ENCODE assay signal across 15 cellular contexts in the genomic region with DNA sequence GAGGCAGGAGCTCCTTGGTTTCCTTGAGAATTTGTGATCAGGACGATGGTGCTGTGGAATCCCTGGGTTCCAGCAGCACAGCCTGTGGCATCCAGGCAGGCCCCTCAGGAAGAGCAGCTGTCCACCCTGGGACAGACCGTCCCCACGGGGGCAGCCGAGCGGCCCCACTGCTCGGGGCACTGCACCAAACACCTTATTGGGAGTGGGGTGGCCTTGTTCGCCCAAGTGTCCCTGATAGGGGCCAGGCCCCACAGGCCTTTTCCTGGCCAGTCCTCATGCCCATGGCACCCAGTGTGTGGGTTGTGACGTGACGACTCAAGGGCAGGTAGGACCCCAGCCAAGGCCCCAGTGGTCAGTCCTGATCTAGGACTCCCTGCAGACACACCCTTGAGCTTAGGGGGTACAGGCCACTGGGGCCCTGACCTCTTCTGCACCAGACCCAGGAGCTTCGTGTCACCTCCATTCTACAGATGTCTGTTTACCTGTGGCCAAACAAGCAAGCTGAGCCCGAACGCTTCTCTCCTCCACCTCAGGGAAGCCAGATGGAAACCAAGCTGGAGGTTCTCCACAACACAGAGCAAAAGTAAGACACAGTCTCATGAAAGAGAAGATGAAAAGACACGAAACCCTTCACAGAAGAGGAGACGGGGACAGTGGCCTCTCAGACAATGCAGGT. TPM values are rescaled to one million over a fixed set of nuclear protein-coding genes. Genes with fewer than 3 reads are reported as not detected.
A peak's percentile ranks its signal among the peaks of the same experiment; 100 is the strongest.
DNase-seq lines count a peak whose midpoint lies in the region; ATAC-seq and TF ChIP-seq lines count a peak whose summit lies in the region.
"Had no signal": no experiment of that assay in that cellular context is flagged by ENCODE, and none has a peak within 500 bp of the region (broad histone marks: within the 10 kb centered on the region; RNA-seq: fewer than 3 reads in every experiment).

No MANE protein-coding gene starts in this region.

- CTCF ChIA-PET in T-cell (lab: Charles Lee) (no interaction called here), MCF 10A (lab: Yijun Ruan, JAX) (no interaction called here)

- POLR2A ChIA-PET in T-cell (lab: Charles Lee) (no interaction called here), MCF 10A (lab: Yijun Ruan, JAX) (no interaction called here)

- H3K27me3 ChIP-seq in spleen (replicated peaks in 1 of 7) = no peaks in the 10 kb centered on the region
- H3K27me3 ChIP-seq: upper lobe of right lung had no signal

- H3K4me3 Mint-ChIP-seq in activated T-cell treated with anti-CD3 and anti-CD28 coated beads, Interleukin-2, amount 50 U/mL, for 24 hours = peak overlapping the region; percentile 63
- peak overlapping the region; percentile 71 to 78 (median 75) for H3K4me3 Mint-ChIP-seq in T-cell
- H3K4me3 Mint-ChIP-seq in dendritic cell treated with granulocyte-macrophage colony-stimulating factor and Interleukin-4, amounts not matched to agents 40 ng/mL and 50 ng/mL, for 4 days = no peak overlapping the region
- H3K4me3 Mint-ChIP-seq in MCF 10A (ENCODE audit: unreplicated experiment) = no peak overlapping the region

- peaks cover 25% of the 10 kb centered on the region for H3K36me3 Mint-ChIP-seq in activated T-cell treated with anti-CD3 and anti-CD28 coated beads, Interleukin-2, amount 50 U/mL, for 24 hours (ENCODE audit: low read depth)
- peaks cover 12% of the 10 kb centered on the region for H3K36me3 Mint-ChIP-seq in T-cell
- peaks cover 26% of the 10 kb centered on the region for H3K36me3 Mint-ChIP-seq in dendritic cell treated with granulocyte-macrophage colony-stimulating factor and Interleukin-4, amounts not matched to agents 40 ng/mL and 50 ng/mL, for 4 days (ENCODE audit: low read depth)
- H3K36me3 Mint-ChIP-seq in MCF 10A (ENCODE audit: insufficient read depth, unreplicated experiment) = peaks cover 14% of the 10 kb centered on the region

- DNase-seq in activated T-cell treated with anti-CD3 and anti-CD28 coated beads, Interleukin-2, amount 50 U/mL, for 24 hours = no peak
- DNase-seq in activated T-cell treated with anti-CD3 and anti-CD28 coated beads for 4 hours (no peak), T-cell (no peak), spleen (peak; percentile 76), MCF 10A (ENCODE audit: unreplicated experiment) (no peak), NCI-H82 treated with DMSO at 0.1 percent for 48 hours (lab: John Stamatoyannopoulos, UW; ENCODE audit: unreplicated experiment) (no peak)
- DNase-seq: DMS 273 treated with DMSO at 0.1 percent for 48 hours, mesendoderm, NCI-H1694, NCI-H524 treated with DMSO at 0.1 percent for 48 hours, T-helper 9 cell, upper lobe of right lung had no signal

- 90 to 95% (median 93%) methylated on average over 7 to 14 of the region's 14 CpGs for WGBS in spleen, 5 donors

- H3K4me1 Mint-ChIP-seq in activated T-cell treated with anti-CD3 and anti-CD28 coated beads, Interleukin-2, amount 50 U/mL, for 24 hours (ENCODE audit: low read depth) = peaks cover 48% of the 10 kb centered on the region
- H3K4me1 Mint-ChIP-seq in T-cell (peaks cover 39 to 46% (median 43%) of the 10 kb centered on the region in 3 donors), MCF 10A (ENCODE audit: insufficient read depth, unreplicated experiment) (peaks cover 17% of the 10 kb centered on the region)
- peaks cover 49% of the 10 kb centered on the region for H3K4me1 Mint-ChIP-seq in dendritic cell treated with granulocyte-macrophage colony-stimulating factor and Interleukin-4, amounts not matched to agents 40 ng/mL and 50 ng/mL, for 4 days (ENCODE audit: low read depth)

- no peak overlapping the region for H3K4me3 ChIP-seq in spleen
- H3K4me3 ChIP-seq: K562, upper lobe of right lung had no signal

- H3K36me3 ChIP-seq in spleen = peaks cover 0 to 14% (median 0%) of the 10 kb centered on the region in 6 donors
- H3K36me3 ChIP-seq: upper lobe of right lung had no signal

- peak in 1 of 4 experiments; percentile 41 for ATAC-seq in T-cell (replicated peaks in 1 of 4)
- no peak for ATAC-seq in GM18498 (IDR thresholded peaks at IDR 0.05; ENCODE audit: unreplicated experiment)
- ATAC-seq: K562 had no signal

- peaks cover 18 to 48% (median 34%) of the 10 kb centered on the region in 6 donors for H3K4me1 ChIP-seq in spleen

- peak overlapping the region; percentile 91 for H3K27ac Mint-ChIP-seq in activated T-cell treated with anti-CD3 and anti-CD28 coated beads, Interleukin-2, amount 50 U/mL, for 24 hours
- H3K27ac Mint-ChIP-seq in T-cell (peak overlapping the region; percentile 94 to 96), MCF 10A (ENCODE audit: low read depth, unreplicated experiment) (no peak overlapping the region)
- H3K27ac Mint-ChIP-seq in dendritic cell treated with granulocyte-macrophage colony-stimulating factor and Interleukin-4, amounts not matched to agents 40 ng/mL and 50 ng/mL, for 4 days = peak overlapping the region; percentile 79

- no peaks in the 10 kb centered on the region for H3K9me3 ChIP-seq in spleen
- H3K9me3 ChIP-seq: upper lobe of right lung had no signal

- peak overlapping the region in 6 of 8 donors; percentile 1 to 88 (median 38) for H3K27ac ChIP-seq in spleen
- H3K27ac ChIP-seq: upper lobe of right lung had no signal

- no TSS peak for BruUV-seq in MCF 10A (replicated peaks; lab: Mats Ljungman, UMichigan)

- no peaks in the 10 kb centered on the region for H3K9me3 Mint-ChIP-seq in activated T-cell treated with anti-CD3 and anti-CD28 coated beads, Interleukin-2, amount 50 U/mL, for 24 hours
- H3K9me3 Mint-ChIP-seq in T-cell = no peaks in the 10 kb centered on the region
- no peaks in the 10 kb centered on the region for H3K9me3 Mint-ChIP-seq in dendritic cell treated with granulocyte-macrophage colony-stimulating factor and Interleukin-4, amounts not matched to agents 40 ng/mL and 50 ng/mL, for 4 days
- H3K9me3 Mint-ChIP-seq in MCF 10A (ENCODE audit: unreplicated experiment) = no peaks in the 10 kb centered on the region

- no peak for TF ChIP-seq CTCF in spleen (IDR thresholded peaks at IDR 0.05 in 8 of 11, conservative IDR thresholded peaks at IDR 0.05 in 3 of 11)
- TF ChIP-seq CTCF in MCF 10A (IDR thresholded peaks at IDR 0.05; ENCODE audit: unreplicated experiment) = no peak

- no peak for TF ChIP-seq POLR2A in spleen (IDR thresholded peaks at IDR 0.05)

- intact Hi-C loops in dendritic cell treated with granulocyte-macrophage colony-stimulating factor and Interleukin-4, amounts not matched to agents 40 ng/mL and 50 ng/mL, for 4 days (cut with micrococcal nuclease) = no loop called here
- intact Hi-C loops in spleen (cut with DNase I; ENCODE audit: low total_unique reads) = no loop called here
- intact Hi-C loops in MCF 10A (cut with micrococcal nuclease) = no loop called here

- H3K27me3 Mint-ChIP-seq in activated T-cell treated with anti-CD3 and anti-CD28 coated beads, Interleukin-2, amount 50 U/mL, for 24 hours = no peaks in the 10 kb centered on the region
- H3K27me3 Mint-ChIP-seq in T-cell (no peaks in the 10 kb centered on the region), MCF 10A (ENCODE audit: insufficient read depth, unreplicated experiment) (no peaks in the 10 kb centered on the region)
- H3K27me3 Mint-ChIP-seq in dendritic cell treated with granulocyte-macrophage colony-stimulating factor and Interleukin-4, amounts not matched to agents 40 ng/mL and 50 ng/mL, for 4 days = peaks cover 3% of the 10 kb centered on the region

RNA-seq across cellular contexts. Expression of a gene that starts 1.5 kb away (rescaled TPM):
- total RNA-seq in T-cell (100 to 1,000 TPM in 2 of 5 donors, 10 to 100 TPM in 3; 86.4 to 140 (median 92.9) TPM), spleen (10 to 100 TPM; 35.3 to 59.6 (median 46.9) TPM), MCF 10A (2022) (40.7 and 48.1 TPM in 2 replicates)
- polyA plus RNA-seq in spleen = 10 to 100 TPM; 14.2 to 23.1 (median 17.6) TPM

RNA-seq across cellular contexts. Expression of a gene that starts 24.5 kb away (rescaled TPM):
- total RNA-seq in T-cell (10 to 100 TPM; 16.7 to 19.5 (median 18.3) TPM), spleen (10 to 100 TPM; 10.1 to 23.2 (median 16.1) TPM), MCF 10A (2022) (15.9 and 16.4 TPM in 2 replicates)
- 1 to 10 TPM; 2.9 to 5.3 (median 3.5) TPM for polyA plus RNA-seq in spleen

Comparison
In these comparisons a context has a peak if more than half of its experiments do, and no peak if none do; other contexts are left out.
1. H3K4me3 Mint-ChIP-seq: peak in activated T-cell treated with anti-CD3 and anti-CD28 coated beads, Interleukin-2, amount 50 U/mL, for 24 hours (single experiment) and T-cell (3 of 3); none in dendritic cell treated with granulocyte-macrophage colony-stimulating factor and Interleukin-4, amounts not matched to agents 40 ng/mL and 50 ng/mL, for 4 days (single experiment) and MCF 10A (single experiment).